ENCODE assay signal across 2 cellular contexts in the genomic region with DNA sequence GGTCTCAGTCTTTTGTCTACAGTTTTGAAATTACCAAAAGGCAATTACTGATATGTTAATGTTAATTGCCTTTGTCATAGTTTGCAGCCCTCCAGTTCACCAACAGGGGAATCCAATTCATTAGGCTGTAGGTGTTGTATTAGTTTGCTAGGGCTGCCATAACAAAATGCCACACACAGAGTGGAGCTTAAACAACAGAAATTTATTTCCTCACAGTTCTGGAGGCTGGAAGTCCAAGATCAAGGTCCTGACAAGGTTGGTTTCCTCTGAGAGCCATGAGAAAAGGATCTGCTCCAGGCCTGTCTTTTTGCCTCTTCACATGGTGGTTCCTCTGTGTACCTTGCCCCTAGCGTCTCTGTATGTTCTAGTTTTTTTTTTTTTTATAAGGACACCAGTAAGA.
TF ChIP-seq lines count a peak whose summit lies in the region.

No MANE protein-coding gene starts in this region.

TF ChIP-seq in SK-N-SH, 30 proteins besides CTCF, POLR2A, EP300 and RAD21 (continued from another document):
- TF ChIP-seq, protein P1, sequence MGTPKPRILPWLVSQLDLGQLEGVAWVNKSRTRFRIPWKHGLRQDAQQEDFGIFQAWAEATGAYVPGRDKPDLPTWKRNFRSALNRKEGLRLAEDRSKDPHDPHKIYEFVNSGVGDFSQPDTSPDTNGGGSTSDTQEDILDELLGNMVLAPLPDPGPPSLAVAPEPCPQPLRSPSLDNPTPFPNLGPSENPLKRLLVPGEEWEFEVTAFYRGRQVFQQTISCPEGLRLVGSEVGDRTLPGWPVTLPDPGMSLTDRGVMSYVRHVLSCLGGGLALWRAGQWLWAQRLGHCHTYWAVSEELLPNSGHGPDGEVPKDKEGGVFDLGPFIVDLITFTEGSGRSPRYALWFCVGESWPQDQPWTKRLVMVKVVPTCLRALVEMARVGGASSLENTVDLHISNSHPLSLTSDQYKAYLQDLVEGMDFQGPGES (IDR thresholded peaks at IDR 0.05; ENCODE audit: low read depth, low read length) = no peak
- no peak for TF ChIP-seq TEAD4 (IDR thresholded peaks at IDR 0.05; ENCODE audit: borderline replicate concordance, insufficient read depth)

TF ChIP-seq in SK-N-SH treated with all-trans-retinoic acid at 6 μM for 48 hours, 23 proteins besides CTCF, POLR2A, EP300 and RAD21 (continued from another document):
- TF ChIP-seq, protein P2, sequence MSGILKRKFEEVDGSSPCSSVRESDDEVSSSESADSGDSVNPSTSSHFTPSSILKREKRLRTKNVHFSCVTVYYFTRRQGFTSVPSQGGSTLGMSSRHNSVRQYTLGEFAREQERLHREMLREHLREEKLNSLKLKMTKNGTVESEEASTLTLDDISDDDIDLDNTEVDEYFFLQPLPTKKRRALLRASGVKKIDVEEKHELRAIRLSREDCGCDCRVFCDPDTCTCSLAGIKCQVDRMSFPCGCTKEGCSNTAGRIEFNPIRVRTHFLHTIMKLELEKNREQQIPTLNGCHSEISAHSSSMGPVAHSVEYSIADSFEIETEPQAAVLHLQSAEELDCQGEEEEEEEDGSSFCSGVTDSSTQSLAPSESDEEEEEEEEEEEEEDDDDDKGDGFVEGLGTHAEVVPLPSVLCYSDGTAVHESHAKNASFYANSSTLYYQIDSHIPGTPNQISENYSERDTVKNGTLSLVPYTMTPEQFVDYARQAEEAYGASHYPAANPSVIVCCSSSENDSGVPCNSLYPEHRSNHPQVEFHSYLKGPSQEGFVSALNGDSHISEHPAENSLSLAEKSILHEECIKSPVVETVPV (CRISPR knock-in tag; IDR thresholded peaks at IDR 0.05) = no peak
- TF ChIP-seq ARNTL (CRISPR knock-in tag; IDR thresholded peaks at IDR 0.05; ENCODE audit: borderline replicate concordance, low read depth) (no peak), ZNF565 (CRISPR knock-in tag; conservative IDR thresholded peaks at IDR 0.05; ENCODE audit: low read depth) (no peak), ZNF70 (CRISPR knock-in tag; IDR thresholded peaks at IDR 0.05) (no peak), GLIS3 (CRISPR knock-in tag; IDR thresholded peaks at IDR 0.05) (no peak), ZC3H10 (CRISPR knock-in tag; IDR thresholded peaks at IDR 0.05) (no peak), BACH2 (CRISPR knock-in tag; IDR thresholded peaks at IDR 0.05; ENCODE audit: borderline replicate concordance) (no peak), ZNF8 (CRISPR knock-in tag; IDR thresholded peaks at IDR 0.05) (no peak), PPARA (CRISPR knock-in tag; IDR thresholded peaks at IDR 0.05; ENCODE audit: borderline replicate concordance) (no peak), OSR1 (CRISPR knock-in tag; IDR thresholded peaks at IDR 0.05) (no peak)
- TF ChIP-seq, protein P3, sequence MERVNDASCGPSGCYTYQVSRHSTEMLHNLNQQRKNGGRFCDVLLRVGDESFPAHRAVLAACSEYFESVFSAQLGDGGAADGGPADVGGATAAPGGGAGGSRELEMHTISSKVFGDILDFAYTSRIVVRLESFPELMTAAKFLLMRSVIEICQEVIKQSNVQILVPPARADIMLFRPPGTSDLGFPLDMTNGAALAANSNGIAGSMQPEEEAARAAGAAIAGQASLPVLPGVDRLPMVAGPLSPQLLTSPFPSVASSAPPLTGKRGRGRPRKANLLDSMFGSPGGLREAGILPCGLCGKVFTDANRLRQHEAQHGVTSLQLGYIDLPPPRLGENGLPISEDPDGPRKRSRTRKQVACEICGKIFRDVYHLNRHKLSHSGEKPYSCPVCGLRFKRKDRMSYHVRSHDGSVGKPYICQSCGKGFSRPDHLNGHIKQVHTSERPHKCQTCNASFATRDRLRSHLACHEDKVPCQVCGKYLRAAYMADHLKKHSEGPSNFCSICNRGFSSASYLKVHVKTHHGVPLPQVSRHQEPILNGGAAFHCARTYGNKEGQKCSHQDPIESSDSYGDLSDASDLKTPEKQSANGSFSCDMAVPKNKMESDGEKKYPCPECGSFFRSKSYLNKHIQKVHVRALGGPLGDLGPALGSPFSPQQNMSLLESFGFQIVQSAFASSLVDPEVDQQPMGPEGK (CRISPR knock-in tag; IDR thresholded peaks at IDR 0.05; ENCODE audit: borderline replicate concordance) = no peak
- TF ChIP-seq, protein P4, sequence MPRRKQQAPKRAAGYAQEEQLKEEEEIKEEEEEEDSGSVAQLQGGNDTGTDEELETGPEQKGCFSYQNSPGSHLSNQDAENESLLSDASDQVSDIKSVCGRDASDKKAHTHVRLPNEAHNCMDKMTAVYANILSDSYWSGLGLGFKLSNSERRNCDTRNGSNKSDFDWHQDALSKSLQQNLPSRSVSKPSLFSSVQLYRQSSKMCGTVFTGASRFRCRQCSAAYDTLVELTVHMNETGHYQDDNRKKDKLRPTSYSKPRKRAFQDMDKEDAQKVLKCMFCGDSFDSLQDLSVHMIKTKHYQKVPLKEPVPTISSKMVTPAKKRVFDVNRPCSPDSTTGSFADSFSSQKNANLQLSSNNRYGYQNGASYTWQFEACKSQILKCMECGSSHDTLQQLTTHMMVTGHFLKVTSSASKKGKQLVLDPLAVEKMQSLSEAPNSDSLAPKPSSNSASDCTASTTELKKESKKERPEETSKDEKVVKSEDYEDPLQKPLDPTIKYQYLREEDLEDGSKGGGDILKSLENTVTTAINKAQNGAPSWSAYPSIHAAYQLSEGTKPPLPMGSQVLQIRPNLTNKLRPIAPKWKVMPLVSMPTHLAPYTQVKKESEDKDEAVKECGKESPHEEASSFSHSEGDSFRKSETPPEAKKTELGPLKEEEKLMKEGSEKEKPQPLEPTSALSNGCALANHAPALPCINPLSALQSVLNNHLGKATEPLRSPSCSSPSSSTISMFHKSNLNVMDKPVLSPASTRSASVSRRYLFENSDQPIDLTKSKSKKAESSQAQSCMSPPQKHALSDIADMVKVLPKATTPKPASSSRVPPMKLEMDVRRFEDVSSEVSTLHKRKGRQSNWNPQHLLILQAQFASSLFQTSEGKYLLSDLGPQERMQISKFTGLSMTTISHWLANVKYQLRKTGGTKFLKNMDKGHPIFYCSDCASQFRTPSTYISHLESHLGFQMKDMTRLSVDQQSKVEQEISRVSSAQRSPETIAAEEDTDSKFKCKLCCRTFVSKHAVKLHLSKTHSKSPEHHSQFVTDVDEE (CRISPR knock-in tag; IDR thresholded peaks at IDR 0.05) = no peak
